In genomic region chr14:58066115-58066514, GRCh38 we compare ENCODE assay signal across 25 cellular contexts.
"Had no signal": no experiment of that assay in that cellular context is flagged by ENCODE, and none has a peak within 500 bp of the region (broad histone marks: within the 10 kb centered on the region; RNA-seq: fewer than 3 reads in every experiment).

No MANE protein-coding gene starts in this region.

- H3K27ac ChIP-seq: left lung, lower lobe of right lung, pancreas, prostate gland, skin epidermis, stomach, thoracic aorta, tibial artery, uterus had no signal

- H3K36me3 ChIP-seq: left lung, lower lobe of right lung, pancreas, prostate gland, stomach, thoracic aorta, tibial artery, uterus had no signal

- ATAC-seq: left colon; left lung; lower lobe of right lung; natural killer cell treated with Interleukin-12 subunit alpha and Interleukin-12 subunit beta and Interleukin-15 and Interleukin-18, amount 100 ng/mL, for 72 hours; pancreas; right cardiac atrium; sciatic nerve; stimulated activated naive B cell treated with anti-CD40 and anti-IgM and Interleukin-4, amounts not matched to agents 10 μg/mL and 1 μg/mL and 100 μg/mL, for 72 hours; stimulated activated naive CD8-positive, alpha-beta T cell treated with anti-CD3 and anti-CD28 coated beads, Interleukin-15, Interleukin-2, amounts not matched to agents 100 U/mL and 50 U/mL, for 24 hours had no signal

- FAIRE-seq: kidney, pancreas had no signal

- H3K9me3 ChIP-seq: left lung, lower lobe of right lung, pancreas, prostate gland, stomach, thoracic aorta, tibial artery, uterus had no signal

- H3K4me3 ChIP-seq: left lung, lower lobe of right lung, pancreas, prostate gland, skin epidermis, stomach, thoracic aorta, tibial artery, uterus had no signal

- DNase-seq: hippocampal formation; kidney; left colon; left lung; lower lobe of right lung; mesendoderm; naive B cell; pancreas; posterior cingulate gyrus; retina; right cardiac atrium; stimulated activated CD4-positive, alpha-beta T cell treated with anti-CD3 and anti-CD28 coated beads, Interleukin-12 subunit alpha, Interleukin-12 subunit beta, amount 100 ng/mL, for 4 hours; stimulated activated CD4-positive, alpha-beta T cell treated with anti-CD3 and anti-CD28 coated beads, Interleukin-15, amount 100 ng/mL, for 24 hours; stimulated activated CD4-positive, alpha-beta T cell treated with anti-CD3 and anti-CD28 coated beads, Interleukin-2, amount 100 ng/mL, for 24 hours; stimulated activated CD4-positive, alpha-beta T cell treated with anti-CD3 and anti-CD28 coated beads, Interleukin-4, amount 100 ng/mL, for 1 hour; stimulated activated naive B cell treated with anti-CD40 and anti-IgM and Interleukin-4, amounts not matched to agents 10 μg/mL and 1 μg/mL and 100 μg/mL, for 72 hours; stimulated activated naive CD8-positive, alpha-beta T cell treated with anti-CD3 and anti-CD28 coated beads, Interleukin-15, Interleukin-2, amounts not matched to agents 100 U/mL and 50 U/mL, for 24 hours; stomach; tibial artery; uterus had no signal

- H3K27me3 ChIP-seq: left lung, pancreas, stomach, tibial artery, uterus had no signal

- H3K4me1 ChIP-seq: left lung, lower lobe of right lung, prostate gland, stomach, uterus had no signal
